Comparison of ENCODE assay signal across 7 cellular contexts in genomic region chr5:37082977-37083376, GRCh38.
DNase-seq lines count a peak whose midpoint lies in the region; FAIRE-seq and TF ChIP-seq lines count a peak whose summit lies in the region.
"Not testable (repeated sequence)": the region's sequence is repeated elsewhere in the genome, so short reads cannot be mapped to it uniquely, and the experiment has no call there.

No MANE protein-coding gene starts in this region.

- not testable (repeated sequence) for H3K79me2 ChIP-seq in endothelial cell of umbilical vein (ENCODE audit: control insufficient read depth, insufficient read depth, low read length); mesendoderm (ENCODE audit: control insufficient read depth, insufficient read depth, low read length)

- peak; percentile 59 for FAIRE-seq in endothelial cell of umbilical vein (lab: Jason Lieb, UNC)

- H4K20me1 ChIP-seq in endothelial cell of umbilical vein (replicated peaks; ENCODE audit: control insufficient read depth, extremely low read depth, insufficient read depth, low read length), result not testable (repeated sequence)

- H3K18ac ChIP-seq in mesendoderm (ENCODE audit: low read length), result peak overlapping the region; percentile 39

- not testable (repeated sequence) for H3K27ac ChIP-seq in endothelial cell of umbilical vein (ENCODE audit: insufficient read depth, low read depth, low read length); mesendoderm (ENCODE audit: low read depth, low read length)

- H3K4me2 ChIP-seq in endothelial cell of umbilical vein (ENCODE audit: insufficient read depth, low read length); mesendoderm (ENCODE audit: low read length): not testable (repeated sequence)

- not testable (repeated sequence) for H3K79me1 ChIP-seq in mesendoderm (ENCODE audit: low read length)

- not testable (repeated sequence) for BruUV-seq in endothelial cell of umbilical vein (replicated peaks; lab: Mats Ljungman, UMichigan)

- H2AFZ ChIP-seq in endothelial cell of umbilical vein (ENCODE audit: low read depth, low read length), result not testable (repeated sequence)

- not testable (repeated sequence) for H3K9ac ChIP-seq in endothelial cell of umbilical vein (replicated peaks; ENCODE audit: extremely low read depth, insufficient read depth, low read length); mesendoderm (ENCODE audit: low read length)

- not testable (repeated sequence) for H4K8ac ChIP-seq in mesendoderm (ENCODE audit: low read depth, low read length)

- DNase-seq in BE2C (peak; percentile 41), DMS 273 (lab: John Stamatoyannopoulos, UW; ENCODE audit: unreplicated experiment) (peak; percentile 49), ELF-1 (ENCODE audit: low read depth, low spot score) (peak; percentile 49), SK-N-DZ (ENCODE audit: low spot score) (peak; percentile 45), dermis blood vessel endothelial cell (peak; percentile 30), endothelial cell of umbilical vein (ENCODE audit: low read depth, low spot score) (peak; percentile 22), mesendoderm (peak; percentile 43)

- CTCF ChIA-PET in endothelial cell of umbilical vein (lab: Charles Lee), result not testable (repeated sequence)

- not testable (repeated sequence) for H3K4me3 ChIP-seq in BE2C (ENCODE audit: low read depth, low read length); endothelial cell of umbilical vein (replicated peaks in 1 of 3; ENCODE audit: insufficient read depth in 1 of 3, low read depth in 1 of 3, low read length in 3 of 3); mesendoderm (ENCODE audit: low read length)

- H3K23ac ChIP-seq in mesendoderm (ENCODE audit: low read length), result not testable (repeated sequence)

- not testable (repeated sequence) for H3K4me1 ChIP-seq in BE2C; endothelial cell of umbilical vein (ENCODE audit: control insufficient read depth, extremely low read depth, insufficient read depth, low read length); mesendoderm (ENCODE audit: control insufficient read depth, low read depth, low read length)

- no CpG with 5 or more reads among the region's 2 CpGs for WGBS in mesendoderm (ENCODE audit: extremely low coverage, insufficient coverage, low lambda C conversion rate)

- not testable (repeated sequence) for H3K27me3 ChIP-seq in BE2C; endothelial cell of umbilical vein (ENCODE audit: control insufficient read depth in 2 of 2, insufficient read depth in 2 of 2, low read length in 2 of 2); mesendoderm (ENCODE audit: insufficient read depth, low read length, poor library complexity)

- H2BK15ac ChIP-seq in mesendoderm (replicated peaks; ENCODE audit: low read depth), result not testable (repeated sequence)

- not testable (repeated sequence) for H4K5ac ChIP-seq in mesendoderm (ENCODE audit: low read length)

- not testable (repeated sequence) for H3K36me3 ChIP-seq in BE2C; endothelial cell of umbilical vein (ENCODE audit: control insufficient read depth in 2 of 2, extremely low read depth in 1 of 2, insufficient read depth in 2 of 2, low read length in 2 of 2); mesendoderm (ENCODE audit: control insufficient read depth, insufficient read depth, low read length)

- intact Hi-C loops in endothelial cell of umbilical vein (cut with micrococcal nuclease), result not testable (repeated sequence)

- dilution Hi-C loops in endothelial cell of umbilical vein (cut with MboI; ENCODE audit: extremely low pct_ligation_motif_present, low sequenced_read_pairs), result not testable (repeated sequence)

- POLR2A ChIA-PET in endothelial cell of umbilical vein (lab: Charles Lee), result not testable (repeated sequence)

- not testable (repeated sequence) for H3K56ac ChIP-seq in mesendoderm (ENCODE audit: low read length)

- not testable (repeated sequence) for H3K9me3 ChIP-seq in BE2C; endothelial cell of umbilical vein (replicated peaks; ENCODE audit: control insufficient read depth, insufficient read depth, low read length)

- TF ChIP-seq POLR2A in endothelial cell of umbilical vein (IDR thresholded peaks at IDR 0.05; ENCODE audit: low read depth, low read length), result not testable (repeated sequence)

- not testable (repeated sequence) for H3K9me1 ChIP-seq in endothelial cell of umbilical vein (replicated peaks; ENCODE audit: control insufficient read depth, extremely low read depth, insufficient read depth, low read length)

- not testable (repeated sequence) for H2BK5ac ChIP-seq in mesendoderm (ENCODE audit: low read length)

- TF ChIP-seq CTCF in BE2C (IDR thresholded peaks at IDR 0.05; ENCODE audit: low read depth, low read length); endothelial cell of umbilical vein (IDR thresholded peaks at IDR 0.05; ENCODE audit: extremely low read depth in 1 of 2, insufficient read depth in 1 of 2, low read depth in 1 of 2, low read length in 2 of 2): not testable (repeated sequence)

- not testable (repeated sequence) for H2AK5ac ChIP-seq in mesendoderm (ENCODE audit: low read length)

- H3K4ac ChIP-seq in mesendoderm (ENCODE audit: low read depth, low read length), result peak overlapping the region; percentile 36

- H2BK120ac ChIP-seq in mesendoderm (ENCODE audit: low read depth, low read length), result not testable (repeated sequence)

TF ChIP-seq in endothelial cell of umbilical vein, 7 proteins besides CTCF, POLR2A, EP300 and RAD21:
- TF ChIP-seq GATA2 (IDR thresholded peaks at IDR 0.05; ENCODE audit: insufficient read depth, insufficient read length, low read depth, low read length), result peak; percentile 53
